In the genomic region with DNA sequence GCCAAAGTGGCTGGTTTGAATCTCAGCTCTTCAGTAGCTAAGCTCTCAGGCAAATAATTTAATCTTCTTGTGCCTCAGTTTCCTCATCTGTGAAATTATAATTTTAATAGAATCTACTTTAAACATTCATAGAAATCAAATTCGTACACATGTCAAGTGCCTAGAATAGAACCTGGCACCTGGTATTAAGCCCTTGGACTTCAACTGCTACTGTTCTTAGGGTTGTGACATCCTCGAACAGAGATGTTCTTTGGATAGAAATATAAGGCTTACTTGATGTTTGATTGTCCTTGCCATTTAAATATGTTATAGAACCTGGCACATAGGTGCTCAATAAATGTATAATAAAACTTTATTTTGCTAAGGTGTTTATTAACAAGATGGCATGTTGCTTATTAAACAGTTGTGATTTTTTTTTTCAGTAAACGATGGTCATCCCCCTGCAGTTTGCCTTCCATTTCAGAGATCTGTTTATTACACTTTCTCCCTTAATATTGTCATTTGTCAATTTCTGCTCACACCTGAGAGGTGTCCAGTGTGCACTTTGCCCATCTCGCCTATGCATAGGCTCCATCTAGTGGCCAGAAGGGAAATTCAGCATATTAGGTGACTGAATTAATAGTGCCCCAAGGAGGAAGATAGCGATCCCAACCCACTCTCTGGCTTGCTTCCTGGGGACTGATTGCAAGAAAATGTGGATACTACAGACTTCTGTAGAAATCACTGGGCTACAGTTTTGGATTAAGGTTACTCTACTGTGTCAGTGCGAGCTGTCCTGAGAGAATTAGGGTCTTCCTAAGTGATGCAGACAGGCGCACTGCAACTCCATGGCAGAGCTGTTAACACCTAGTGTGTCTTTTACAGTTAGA, we compare ENCODE assay signal across 8 cellular contexts. TPM values are rescaled to one million over a fixed set of nuclear protein-coding genes. Genes with fewer than 3 reads are reported as not detected.
DNase-seq lines count a peak whose midpoint lies in the region; ATAC-seq, FAIRE-seq and TF ChIP-seq lines count a peak whose summit lies in the region.

No MANE protein-coding gene starts in this region.

- no peak for DNase-seq in GM12892 (ENCODE audit: insufficient read length)
- DNase-seq in NCI-H1092 (lab: John Stamatoyannopoulos, UW) = peak; percentile 13
- peak; percentile 68 for DNase-seq in pons (ENCODE audit: low spot score)
- no peak for DNase-seq in iPS-NIHi7 (ENCODE audit: extremely low spot score)

- TF ChIP-seq CTCF in WI38 (IDR thresholded peaks at IDR 0.05; ENCODE audit: low read depth, low read length) (peak; percentile 86), gastroesophageal sphincter (IDR thresholded peaks at IDR 0.05) (peak; percentile 68 to 82 (median 70))

- ATAC-seq in HG02588 (IDR thresholded peaks at IDR 0.05; ENCODE audit: unreplicated experiment) = peak; percentile 85
- peak; percentile 51 for ATAC-seq in gastroesophageal sphincter

- no peak overlapping the region for H3K9ac ChIP-seq in BLaER1

- H3K4me3 ChIP-seq in BLaER1 = no peak overlapping the region
- H3K4me3 ChIP-seq in WI38 (ENCODE audit: low read depth, low read length) = no peak overlapping the region
- H3K4me3 ChIP-seq in gastroesophageal sphincter = no peak overlapping the region

- H3K27me3 ChIP-seq in BLaER1 (no peaks in the 10 kb centered on the region), gastroesophageal sphincter (no peaks in the 10 kb centered on the region)

- peak overlapping the region; percentile 68 for H3K4me2 ChIP-seq in BLaER1

- TF ChIP-seq POLR2A in GM12892 (IDR thresholded peaks at IDR 0.05; ENCODE audit: low read depth, low read length) = no peak
- no peak for TF ChIP-seq POLR2A in gastroesophageal sphincter (IDR thresholded peaks at IDR 0.05)

- H3K4me1 ChIP-seq in BLaER1 = peaks cover 98% of the 10 kb centered on the region
- H3K4me1 ChIP-seq in gastroesophageal sphincter = peaks cover 0 to 69% (median 12%) of the 10 kb centered on the region in 3 donors

- H3K27ac ChIP-seq in BLaER1 = no peak overlapping the region
- no peak overlapping the region for H3K27ac ChIP-seq in gastroesophageal sphincter

- peaks cover 100% of the 10 kb centered on the region for H4K20me1 ChIP-seq in BLaER1

- peaks cover 34% of the 10 kb centered on the region for H3K36me3 ChIP-seq in BLaER1
- no peaks in the 10 kb centered on the region for H3K36me3 ChIP-seq in gastroesophageal sphincter

- 46 to 53% methylated on average over 5 to 7 of the region's 7 CpGs for WGBS in gastroesophageal sphincter (ENCODE audit: low coverage in 1 of 2), 2 donors

- peak; percentile 94 for FAIRE-seq in GM12892 (lab: Jason Lieb, UNC)

- H3K9me3 ChIP-seq in BLaER1 (no peaks in the 10 kb centered on the region), gastroesophageal sphincter (no peaks in the 10 kb centered on the region)

- no peak for TF ChIP-seq EP300 in gastroesophageal sphincter (IDR thresholded peaks at IDR 0.05)

RNA-seq across cellular contexts. Expression of gene IGF1R, which starts 10.7 kb away (rescaled TPM):
- 1.7 TPM for polyA plus RNA-seq in GM12892 (2012; ENCODE audit: missing spikeins)
- total RNA-seq in gastroesophageal sphincter = 10 to 100 TPM; 31.6 to 87.8 (median 60.0) TPM

Comparison
In these comparisons a context has a peak if more than half of its experiments do, and no peak if none do; other contexts are left out.
1. DNase-seq: peak in NCI-H1092 (single experiment) and pons (single experiment); none in GM12892 (single experiment) and iPS-NIHi7 (single experiment).